ENCODE assay signal across 17 cellular contexts in genomic region chr6:30802731-30803130, GRCh38. TPM values are rescaled to one million over a fixed set of nuclear protein-coding genes. Genes with fewer than 3 reads are reported as not detected.
A peak's percentile ranks its signal among the peaks of the same experiment; 100 is the strongest.
DNase-seq lines count a peak whose midpoint lies in the region; ATAC-seq and TF ChIP-seq lines count a peak whose summit lies in the region.
"Had no signal": no experiment of that assay in that cellular context is flagged by ENCODE, and none has a peak within 500 bp of the region (broad histone marks: within the 10 kb centered on the region; RNA-seq: fewer than 3 reads in every experiment).

No MANE protein-coding gene starts in this region.

- DNase-seq in activated CD8-positive, alpha-beta memory T cell treated with anti-CD3 and anti-CD28 coated beads, Interleukin-2, amount 10 ng/mL, durations not matched to agents 7 days and 5 days = no peak
- DNase-seq in activated CD8-positive, alpha-beta memory T cell treated with anti-CD3 and anti-CD28 coated beads, Interleukin-2, amount 50 U/mL, for 4 hours = no peak
- DNase-seq in IMR-90 (no peak), mesothelial cell of epicardium (ENCODE audit: low spot score in 2 of 2, unreplicated experiment in 2 of 2) (no peak), hepatocyte (ENCODE audit: low spot score) (no peak), NOMO-1 treated with dmso at 0.1 percent for 144 hours (lab: John Stamatoyannopoulos, UW; ENCODE audit: unreplicated experiment) (no peak), HT-29 (ENCODE audit: low spot score) (no peak)
- no peak for DNase-seq in activated CD8-positive, alpha-beta T cell treated with anti-CD3 and anti-CD28 coated beads, Interleukin-2, amount 10 ng/mL, durations not matched to agents 7 days and 5 days
- DNase-seq: COR-L47, DMS153, EL, GOT3, MV-4-11, NCI-H1436, NCI-H2081, NCI-H524 had no signal

- H3K4me2 ChIP-seq in IMR-90 (ENCODE audit: low read depth, low read length) (no peak overlapping the region), hepatocyte (no peak overlapping the region)
- H3K4me2 ChIP-seq: BLaER1 treated with 17β-estradiol and CSF1 and Interleukin-3, amounts not matched to agents 10 nM and 100 nM had no signal

- H4K91ac ChIP-seq in IMR-90 (ENCODE audit: insufficient read depth, low read depth, low read length) = no peak overlapping the region

- no peak overlapping the region for H2BK5ac ChIP-seq in IMR-90 (ENCODE audit: low read depth, low read length, poor library complexity, severe bottlenecking)

- no peak overlapping the region for H2BK120ac ChIP-seq in IMR-90 (ENCODE audit: low read depth, low read length)

- H4K8ac ChIP-seq in IMR-90 (ENCODE audit: low read depth in 2 of 2, low read length in 2 of 2) = no peak overlapping the region

- no peak overlapping the region for H3K9ac ChIP-seq in IMR-90 (ENCODE audit: low read depth, low read length)
- H3K9ac ChIP-seq: BLaER1 treated with 17β-estradiol and CSF1 and Interleukin-3, amounts not matched to agents 10 nM and 100 nM had no signal

- CTCF ChIA-PET in activated CD8-positive, alpha-beta memory T cell treated with anti-CD3 and anti-CD28 coated beads, Interleukin-2, amount 10 ng/mL, durations not matched to agents 7 days and 5 days (lab: Charles Lee) = interaction anchor here (2.1 kb wide), 1 partner anchor 18 kb away, joined by 4 read pairs; no protein-coding TSS in a partner anchor
- CTCF ChIA-PET in IMR-90 (lab: Yijun Ruan, JAX) = no interaction called here
- CTCF ChIA-PET in activated CD8-positive, alpha-beta T cell treated with anti-CD3 and anti-CD28 coated beads, Interleukin-2, amount 10 ng/mL, durations not matched to agents 7 days and 5 days (lab: Charles Lee) = interaction anchor here (0.7 to 2.6 kb wide), 7 partner anchors 9 to 74 kb away, joined by 3 to 7 read pairs (median 4); no protein-coding TSS in a partner anchor

- TF ChIP-seq RAD21 in IMR-90 (IDR thresholded peaks at IDR 0.05; ENCODE audit: low read length) = no peak

- H4K5ac ChIP-seq in IMR-90 (ENCODE audit: low read depth, low read length) = no peak overlapping the region

- no peak overlapping the region for H2AK5ac ChIP-seq in IMR-90 (ENCODE audit: low read depth, low read length)

- peaks cover 15% of the 10 kb centered on the region for H3K4me1 Mint-ChIP-seq in activated CD8-positive, alpha-beta memory T cell treated with anti-CD3 and anti-CD28 coated beads, Interleukin-2, amount 10 ng/mL, durations not matched to agents 7 days and 5 days
- peaks cover 38% of the 10 kb centered on the region for H3K4me1 Mint-ChIP-seq in activated CD8-positive, alpha-beta T cell treated with anti-CD3 and anti-CD28 coated beads, Interleukin-2, amount 10 ng/mL, durations not matched to agents 7 days and 5 days (ENCODE audit: low read depth)
- peaks cover 31% of the 10 kb centered on the region for H3K4me1 Mint-ChIP-seq in mesothelial cell of epicardium

- BruUV-seq in IMR-90 (replicated peaks; lab: Mats Ljungman, UMichigan) = no TSS peak

- H3K18ac ChIP-seq in IMR-90 (ENCODE audit: low read depth, low read length) = peak overlapping the region; percentile 40; the same call in 1 of the 2 replicates

- H4K20me1 ChIP-seq in IMR-90 (ENCODE audit: insufficient read depth, low read length) = no peaks in the 10 kb centered on the region
- no peaks in the 10 kb centered on the region for H4K20me1 ChIP-seq in hepatocyte (ENCODE audit: insufficient read depth, poor library complexity, severe bottlenecking)
- H4K20me1 ChIP-seq: BLaER1 treated with 17β-estradiol and CSF1 and Interleukin-3, amounts not matched to agents 10 nM and 100 nM had no signal

- no peaks in the 10 kb centered on the region for H3K27me3 ChIP-seq in IMR-90 (ENCODE audit: control insufficient read depth, insufficient read depth, low read length)
- no peaks in the 10 kb centered on the region for H3K27me3 ChIP-seq in hepatocyte
- H3K27me3 ChIP-seq: BLaER1 treated with 17β-estradiol and CSF1 and Interleukin-3, amounts not matched to agents 10 nM and 100 nM had no signal

- in situ Hi-C loops in IMR-90 (cut with MboI; ENCODE audit: low sequenced_read_pairs) = no loop called here

- H3K27ac Mint-ChIP-seq in activated CD8-positive, alpha-beta memory T cell treated with anti-CD3 and anti-CD28 coated beads, Interleukin-2, amount 10 ng/mL, durations not matched to agents 7 days and 5 days = peak overlapping the region; percentile 49
- no peak overlapping the region for H3K27ac Mint-ChIP-seq in activated CD8-positive, alpha-beta T cell treated with anti-CD3 and anti-CD28 coated beads, Interleukin-2, amount 10 ng/mL, durations not matched to agents 7 days and 5 days
- peak overlapping the region; percentile 65 for H3K27ac Mint-ChIP-seq in mesothelial cell of epicardium

- H3K9me3 ChIP-seq in IMR-90 (ENCODE audit: control insufficient read depth, insufficient read depth, low read length) (no peaks in the 10 kb centered on the region), hepatocyte (ENCODE audit: low read depth) (no peaks in the 10 kb centered on the region)

- no peak overlapping the region for H3K56ac ChIP-seq in IMR-90 (ENCODE audit: extremely low read depth, insufficient read depth, low read length)

- WGBS in IMR-90 (ENCODE audit: extremely low coverage in 2 of 2, insufficient read length in 1 of 2), 2 experiments = 80% methylated on average over 1 of the region's 1 CpG; no CpG with 5 or more reads in 1 of the 2 experiments
- 56% methylated on average over 1 of the region's 1 CpG for WGBS in hepatocyte (ENCODE audit: low lambda C conversion rate, missing lambda C conversion rate)

- peaks cover 6% of the 10 kb centered on the region for H3K4me1 ChIP-seq in IMR-90 (ENCODE audit: control insufficient read depth, insufficient read depth, low read length)
- no peaks in the 10 kb centered on the region for H3K4me1 ChIP-seq in hepatocyte (ENCODE audit: insufficient read depth)

- no peak overlapping the region for H3K4me3 ChIP-seq in IMR-90 (ENCODE audit: insufficient read depth, low read depth, low read length)
- H3K4me3 ChIP-seq in hepatocyte = no peak overlapping the region
- H3K4me3 ChIP-seq: BLaER1 treated with 17β-estradiol and CSF1 and Interleukin-3, amounts not matched to agents 10 nM and 100 nM had no signal

- H3K27ac ChIP-seq in IMR-90 (ENCODE audit: insufficient read depth, low read length) (no peak overlapping the region), hepatocyte (no peak overlapping the region)
- H3K27ac ChIP-seq: BLaER1 treated with 17β-estradiol and CSF1 and Interleukin-3, amounts not matched to agents 10 nM and 100 nM had no signal

- intact Hi-C loops in IMR-90 (cut with micrococcal nuclease) = no loop called here

- dilution Hi-C loops in IMR-90 (cut with HindIII; ENCODE audit: low sequenced_read_pairs, unreplicated experiment) = no loop called here

- no peak overlapping the region for H3K23ac ChIP-seq in IMR-90 (ENCODE audit: low read depth, low read length)

- POLR2A ChIA-PET in IMR-90 (lab: Charles Lee; ENCODE audit: unreplicated experiment) = no interaction called here
- POLR2A ChIA-PET in activated CD8-positive, alpha-beta T cell treated with anti-CD3 and anti-CD28 coated beads, Interleukin-2, amount 10 ng/mL, durations not matched to agents 7 days and 5 days (lab: Charles Lee) = interaction anchor here (1.2 kb wide), 1 partner anchor 9 kb away, joined by 3 read pairs; no protein-coding TSS in a partner anchor

- no peak overlapping the region for H3K4me3 Mint-ChIP-seq in activated CD8-positive, alpha-beta memory T cell treated with anti-CD3 and anti-CD28 coated beads, Interleukin-2, amount 10 ng/mL, durations not matched to agents 7 days and 5 days
- no peak overlapping the region for H3K4me3 Mint-ChIP-seq in activated CD8-positive, alpha-beta T cell treated with anti-CD3 and anti-CD28 coated beads, Interleukin-2, amount 10 ng/mL, durations not matched to agents 7 days and 5 days
- H3K4me3 Mint-ChIP-seq in mesothelial cell of epicardium = no peak overlapping the region

- peaks cover 3% of the 10 kb centered on the region for H3K9me3 Mint-ChIP-seq in activated CD8-positive, alpha-beta memory T cell treated with anti-CD3 and anti-CD28 coated beads, Interleukin-2, amount 10 ng/mL, durations not matched to agents 7 days and 5 days (ENCODE audit: low read depth)
- H3K9me3 Mint-ChIP-seq in activated CD8-positive, alpha-beta T cell treated with anti-CD3 and anti-CD28 coated beads, Interleukin-2, amount 10 ng/mL, durations not matched to agents 7 days and 5 days (ENCODE audit: insufficient read depth) = peaks cover 16% of the 10 kb centered on the region
- H3K9me3 Mint-ChIP-seq in mesothelial cell of epicardium = no peaks in the 10 kb centered on the region

- H3K36me3 ChIP-seq in IMR-90 (ENCODE audit: control insufficient read depth, insufficient read depth, low read length) (no peaks in the 10 kb centered on the region), hepatocyte (replicated peaks; ENCODE audit: insufficient read depth, low read depth) (no peaks in the 10 kb centered on the region)
- H3K36me3 ChIP-seq: BLaER1 treated with 17β-estradiol and CSF1 and Interleukin-3, amounts not matched to agents 10 nM and 100 nM had no signal

- no peak overlapping the region for H2AFZ ChIP-seq in IMR-90 (replicated peaks; ENCODE audit: low read length, poor library complexity)
- H2AFZ ChIP-seq in hepatocyte = no peak overlapping the region

- H3K27me3 Mint-ChIP-seq in activated CD8-positive, alpha-beta memory T cell treated with anti-CD3 and anti-CD28 coated beads, Interleukin-2, amount 10 ng/mL, durations not matched to agents 7 days and 5 days = no peaks in the 10 kb centered on the region
- no peaks in the 10 kb centered on the region for H3K27me3 Mint-ChIP-seq in activated CD8-positive, alpha-beta T cell treated with anti-CD3 and anti-CD28 coated beads, Interleukin-2, amount 10 ng/mL, durations not matched to agents 7 days and 5 days (ENCODE audit: low read depth)
- H3K27me3 Mint-ChIP-seq in mesothelial cell of epicardium (ENCODE audit: low read depth) = no peaks in the 10 kb centered on the region

- no peaks in the 10 kb centered on the region for H3K9me2 ChIP-seq in hepatocyte (replicated peaks; ENCODE audit: insufficient read depth)

- TF ChIP-seq CTCF in IMR-90 (conservative IDR thresholded peaks at IDR 0.05; ENCODE audit: low read depth, low read length) = no peak
- no peak for TF ChIP-seq CTCF in mesothelial cell of epicardium (IDR thresholded peaks at IDR 0.05; ENCODE audit: unreplicated experiment)
- TF ChIP-seq CTCF in hepatocyte (IDR thresholded peaks at IDR 0.05; ENCODE audit: poor library complexity) = no peak

- H3K79me1 ChIP-seq in IMR-90 (ENCODE audit: low read depth in 1 of 2, low read length in 2 of 2) = no peaks in the 10 kb centered on the region

- 0 out of 2 replicates have a peak, but pooled peaks cover 3% of the 10 kb centered on the region for H3K9me1 ChIP-seq in IMR-90 (ENCODE audit: insufficient read depth, low read length)

- 0 out of 3 replicates have a peak overlapping the region, but pooled peaks have one; percentile 56 for H2BK15ac ChIP-seq in IMR-90 (ENCODE audit: low read depth, low read length)

- peaks cover 6% of the 10 kb centered on the region for H3K36me3 Mint-ChIP-seq in activated CD8-positive, alpha-beta memory T cell treated with anti-CD3 and anti-CD28 coated beads, Interleukin-2, amount 10 ng/mL, durations not matched to agents 7 days and 5 days
- peaks cover 28% of the 10 kb centered on the region for H3K36me3 Mint-ChIP-seq in activated CD8-positive, alpha-beta T cell treated with anti-CD3 and anti-CD28 coated beads, Interleukin-2, amount 10 ng/mL, durations not matched to agents 7 days and 5 days (ENCODE audit: low read depth)
- no peaks in the 10 kb centered on the region for H3K36me3 Mint-ChIP-seq in mesothelial cell of epicardium

- H2BK20ac ChIP-seq in IMR-90 (ENCODE audit: low read depth, low read length) = peak overlapping the region; percentile 39; the same call in 1 of the 2 replicates

- H3K14ac ChIP-seq in IMR-90 (replicated peaks; ENCODE audit: low read depth, low read length) = 0 out of 2 replicates have a peak overlapping the region, but pooled peaks have one; percentile 10

- H3K4ac ChIP-seq in IMR-90 (ENCODE audit: low read depth, low read length) = no peak overlapping the region

- peak; percentile 49 for ATAC-seq in activated CD8-positive, alpha-beta memory T cell treated with anti-CD3 and anti-CD28 coated beads, Interleukin-2, amount 10 ng/mL, durations not matched to agents 7 days and 5 days
- ATAC-seq in IMR-90 (ENCODE audit: low read depth) = no peak
- peak; percentile 77 for ATAC-seq in activated CD8-positive, alpha-beta T cell treated with anti-CD3 and anti-CD28 coated beads, Interleukin-2, amount 10 ng/mL, durations not matched to agents 7 days and 5 days

- peak overlapping the region; percentile 70 for H2AK9ac ChIP-seq in IMR-90 (replicated peaks; ENCODE audit: low read depth, low read length, poor library complexity)

- no peak for TF ChIP-seq POLR2A in IMR-90 (IDR thresholded peaks at IDR 0.05; ENCODE audit: low read depth, low read length)

- H3K79me2 ChIP-seq in hepatocyte = no peaks in the 10 kb centered on the region

RNA-seq across cellular contexts. Expression of gene IER3, which starts 58.4 kb away (rescaled TPM):
- 10 to 100 TPM in 1 of 2 experiments, 1 to 10 TPM in 1; 10.0 to 62.7 TPM for total RNA-seq in activated CD8-positive, alpha-beta memory T cell treated with anti-CD3 and anti-CD28 coated beads, Interleukin-2, amount 10 ng/mL, durations not matched to agents 7 days and 5 days
- total RNA-seq in IMR-90 (2012; rRNA removed) (38.4 and 65.8 TPM in 2 replicates), mesothelial cell of epicardium (131 to 136 TPM (median 134 TPM) in 3 replicates), hepatocyte (173 and 193 TPM in 2 replicates)
- polyA plus RNA-seq in IMR-90 (2012; rRNA removed) (159 and 163 TPM in 2 replicates), hepatocyte (158 and 159 TPM in 2 replicates)
- polyA plus RNA-seq in IMR-90 (2012; cell fraction: cytosol; rRNA removed) = 156 and 229 TPM in 2 replicates
- polyA plus RNA-seq in IMR-90 (2012; cell fraction: nucleus; rRNA removed; ENCODE audit: low replicate concordance) = 349 and 418 TPM in 2 replicates
- 10 to 100 TPM; 76.6 to 82.9 TPM for total RNA-seq in activated CD8-positive, alpha-beta T cell treated with anti-CD3 and anti-CD28 coated beads, Interleukin-2, amount 10 ng/mL, durations not matched to agents 7 days and 5 days
- total RNA-seq in HT-29 (2014; rRNA removed; shearing (Covaris generic)) = 200 and 206 TPM in 2 replicates
